1 cellular context compared by ENCODE assay signal in the genomic region with DNA sequence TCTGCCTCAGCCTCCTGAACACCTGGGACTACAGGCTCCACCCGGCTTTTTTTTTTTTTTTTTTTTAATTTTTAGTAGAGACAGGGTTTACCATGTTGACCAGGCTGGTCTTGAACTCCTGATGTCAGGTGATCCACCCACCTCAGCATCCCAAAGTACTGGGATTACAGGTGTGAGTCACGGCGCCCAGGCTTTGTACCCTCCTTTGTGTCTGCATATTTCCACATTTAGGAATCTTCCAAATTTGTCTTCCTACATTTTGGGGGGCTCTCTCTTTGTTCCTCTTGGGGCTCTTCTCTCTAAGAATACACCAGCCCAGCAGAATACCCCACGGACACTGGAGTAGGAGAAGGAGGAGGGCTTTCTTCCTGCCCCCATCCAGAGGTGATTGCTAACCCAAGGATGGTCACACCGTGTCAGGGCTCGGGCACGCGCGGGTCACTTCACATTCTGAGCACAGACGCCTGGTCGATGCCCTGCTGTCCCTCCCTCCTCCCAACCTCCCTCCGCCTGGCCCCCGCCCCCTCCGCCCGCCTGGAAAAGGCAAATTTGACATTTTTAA.
TF ChIP-seq lines count a peak whose summit lies in the region.

No MANE protein-coding gene starts in this region.

TF ChIP-seq in A549, 52 proteins besides CTCF, POLR2A, EP300 and RAD21 (continued from another document):
- TF ChIP-seq, protein P1, sequence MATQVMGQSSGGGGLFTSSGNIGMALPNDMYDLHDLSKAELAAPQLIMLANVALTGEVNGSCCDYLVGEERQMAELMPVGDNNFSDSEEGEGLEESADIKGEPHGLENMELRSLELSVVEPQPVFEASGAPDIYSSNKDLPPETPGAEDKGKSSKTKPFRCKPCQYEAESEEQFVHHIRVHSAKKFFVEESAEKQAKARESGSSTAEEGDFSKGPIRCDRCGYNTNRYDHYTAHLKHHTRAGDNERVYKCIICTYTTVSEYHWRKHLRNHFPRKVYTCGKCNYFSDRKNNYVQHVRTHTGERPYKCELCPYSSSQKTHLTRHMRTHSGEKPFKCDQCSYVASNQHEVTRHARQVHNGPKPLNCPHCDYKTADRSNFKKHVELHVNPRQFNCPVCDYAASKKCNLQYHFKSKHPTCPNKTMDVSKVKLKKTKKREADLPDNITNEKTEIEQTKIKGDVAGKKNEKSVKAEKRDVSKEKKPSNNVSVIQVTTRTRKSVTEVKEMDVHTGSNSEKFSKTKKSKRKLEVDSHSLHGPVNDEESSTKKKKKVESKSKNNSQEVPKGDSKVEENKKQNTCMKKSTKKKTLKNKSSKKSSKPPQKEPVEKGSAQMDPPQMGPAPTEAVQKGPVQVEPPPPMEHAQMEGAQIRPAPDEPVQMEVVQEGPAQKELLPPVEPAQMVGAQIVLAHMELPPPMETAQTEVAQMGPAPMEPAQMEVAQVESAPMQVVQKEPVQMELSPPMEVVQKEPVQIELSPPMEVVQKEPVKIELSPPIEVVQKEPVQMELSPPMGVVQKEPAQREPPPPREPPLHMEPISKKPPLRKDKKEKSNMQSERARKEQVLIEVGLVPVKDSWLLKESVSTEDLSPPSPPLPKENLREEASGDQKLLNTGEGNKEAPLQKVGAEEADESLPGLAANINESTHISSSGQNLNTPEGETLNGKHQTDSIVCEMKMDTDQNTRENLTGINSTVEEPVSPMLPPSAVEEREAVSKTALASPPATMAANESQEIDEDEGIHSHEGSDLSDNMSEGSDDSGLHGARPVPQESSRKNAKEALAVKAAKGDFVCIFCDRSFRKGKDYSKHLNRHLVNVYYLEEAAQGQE (IDR thresholded peaks at IDR 0.05) = no peak
- no peak for TF ChIP-seq ZSCAN20 (CRISPR knock-in tag; IDR thresholded peaks at IDR 0.05)
- no peak for TF ChIP-seq RARB (CRISPR knock-in tag; IDR thresholded peaks at IDR 0.05)
- TF ChIP-seq, protein P2, sequence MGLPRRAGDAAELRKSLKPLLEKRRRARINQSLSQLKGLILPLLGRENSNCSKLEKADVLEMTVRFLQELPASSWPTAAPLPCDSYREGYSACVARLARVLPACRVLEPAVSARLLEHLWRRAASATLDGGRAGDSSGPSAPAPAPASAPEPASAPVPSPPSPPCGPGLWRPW (IDR thresholded peaks at IDR 0.05) = no peak
- TF ChIP-seq CHD4 (IDR thresholded peaks at IDR 0.05; ENCODE audit: borderline replicate concordance) = no peak
- TF ChIP-seq, protein P3, sequence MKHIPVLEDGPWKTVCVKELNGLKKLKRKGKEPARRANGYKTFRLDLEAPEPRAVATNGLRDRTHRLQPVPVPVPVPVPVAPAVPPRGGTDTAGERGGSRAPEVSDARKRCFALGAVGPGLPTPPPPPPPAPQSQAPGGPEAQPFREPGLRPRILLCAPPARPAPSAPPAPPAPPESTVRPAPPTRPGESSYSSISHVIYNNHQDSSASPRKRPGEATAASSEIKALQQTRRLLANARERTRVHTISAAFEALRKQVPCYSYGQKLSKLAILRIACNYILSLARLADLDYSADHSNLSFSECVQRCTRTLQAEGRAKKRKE (CRISPR knock-in tag; IDR thresholded peaks at IDR 0.05; ENCODE audit: low read depth) = no peak
- TF ChIP-seq HOXB5 (CRISPR knock-in tag; IDR thresholded peaks at IDR 0.05) = no peak
- no peak for TF ChIP-seq EHMT2 (IDR thresholded peaks at IDR 0.05; ENCODE audit: low read depth)
- TF ChIP-seq MYC (IDR thresholded peaks at IDR 0.05; ENCODE audit: borderline replicate concordance, low read length) = no peak
- TF ChIP-seq SREBF2 (IDR thresholded peaks at IDR 0.05) = no peak
- no peak for TF ChIP-seq FOXS1 (CRISPR knock-in tag; IDR thresholded peaks at IDR 0.05)
